ENCODE assay signal across 24 cellular contexts in genomic region chr11:65036931-65037330, GRCh38. TPM values are rescaled to one million over a fixed set of nuclear protein-coding genes. Genes with fewer than 3 reads are reported as not detected.
DNase-seq lines count a peak whose midpoint lies in the region; ATAC-seq, FAIRE-seq and TF ChIP-seq lines count a peak whose summit lies in the region.
"Had no signal": no experiment of that assay in that cellular context is flagged by ENCODE, and none has a peak within 500 bp of the region (broad histone marks: within the 10 kb centered on the region; RNA-seq: fewer than 3 reads in every experiment).

No MANE protein-coding gene starts in this region.

- no peaks in the 10 kb centered on the region for H3K27me3 ChIP-seq in left lung
- no peaks in the 10 kb centered on the region for H3K27me3 ChIP-seq in small intestine (ENCODE audit: control insufficient read depth in 2 of 2, insufficient read depth in 2 of 2, low read length in 2 of 2)
- H3K27me3 ChIP-seq: SJSA1 had no signal

- TF ChIP-seq CTCF in left lung (IDR thresholded peaks at IDR 0.05) = no peak

- WGBS in small intestine, 3 donors = 69 to 85% (median 74%) methylated on average over 6 of the region's 6 CpGs

- DNase-seq in M059J (ENCODE audit: low read depth) (peak; percentile 20), caudate nucleus (lab: John Stamatoyannopoulos, UW) (peak in 53 of 61 donors; percentile 1 to 66 (median 34)), left lung (peak; percentile 54 to 74), substantia nigra (lab: John Stamatoyannopoulos, UW) (peak in 44 of 49 donors; percentile 2 to 89 (median 64)), activated gamma-delta T cell treated with Interleukin-2 at 50 U/mL for 16 hours (no peak), EL (no peak), small intestine (no peak)
- DNase-seq in stimulated activated CD4-positive, alpha-beta T cell treated with anti-CD3 and anti-CD28 coated beads, Interleukin-4, amount 100 ng/mL, for 1 hour = no peak
- DNase-seq: activated CD4-positive, alpha-beta T cell treated with anti-CD3 and anti-CD28 coated beads for 48 hours; activated naive CD8-positive, alpha-beta T cell treated with anti-CD3 and anti-CD28 coated beads for 36 hours; activated T-cell treated with anti-CD3 and anti-CD28 coated beads for 4 hours; central memory CD4-positive, alpha-beta T cell; DMS153; foreskin melanocyte; HFFc6; KG1; NCI-H1417; NCI-H2227 treated with DMSO at 0.1 percent for 48 hours; stimulated activated CD4-positive, alpha-beta T cell treated with anti-CD3 and anti-CD28 coated beads, Interleukin-12 subunit alpha, Interleukin-12 subunit beta, amount 100 ng/mL, for 4 hours; stimulated activated naive CD8-positive, alpha-beta T cell treated with anti-CD3 and anti-CD28 coated beads, Interleukin-15, Interleukin-2, amounts not matched to agents 100 U/mL and 50 U/mL, for 24 hours; T1000 had no signal

- H3K4me1 ChIP-seq in left lung = peaks cover 3 to 19% of the 10 kb centered on the region in 2 donors
- H3K4me1 ChIP-seq in small intestine (ENCODE audit: control insufficient read depth in 2 of 2, insufficient read depth in 1 of 2, low read depth in 1 of 2, low read length in 1 of 2) = no peaks in the 10 kb centered on the region

- no peaks in the 10 kb centered on the region for H3K9me3 ChIP-seq in left lung
- H3K9me3 ChIP-seq in small intestine (ENCODE audit: control insufficient read depth, low read depth) = no peaks in the 10 kb centered on the region

- peaks cover 0 to 76% of the 10 kb centered on the region in 2 donors for H3K36me3 ChIP-seq in left lung
- peaks cover 3 to 8% of the 10 kb centered on the region in 2 donors for H3K36me3 ChIP-seq in small intestine (ENCODE audit: control insufficient read depth in 2 of 2, insufficient read depth in 2 of 2, low read length in 2 of 2)

- no peak for FAIRE-seq in small intestine (lab: Jason Lieb, UNC)
- FAIRE-seq: endothelial cell of umbilical vein had no signal

- intact Hi-C loops in left lung (cut with DNase I) = no loop called here

- H3K27ac ChIP-seq in caudate nucleus (ENCODE audit: low read depth, low read length) = no peak overlapping the region
- no peak overlapping the region for H3K27ac ChIP-seq in left lung
- H3K27ac ChIP-seq in substantia nigra (ENCODE audit: low read depth, low read length, poor library complexity, severe bottlenecking) = peak overlapping the region; percentile 49
- H3K27ac ChIP-seq in small intestine (ENCODE audit: low read depth in 1 of 2, low read length in 1 of 2) = no peak overlapping the region
- H3K27ac ChIP-seq: SJSA1 had no signal

- ATAC-seq in left lung = peak; percentile 6
- ATAC-seq: stimulated activated naive CD8-positive, alpha-beta T cell treated with anti-CD3 and anti-CD28 coated beads, Interleukin-15, Interleukin-2, amounts not matched to agents 100 U/mL and 50 U/mL, for 24 hours had no signal

- H3K4me3 ChIP-seq in left lung (no peak overlapping the region), small intestine (ENCODE audit: low read depth in 1 of 2, low read length in 2 of 2) (no peak overlapping the region)
- H3K4me3 ChIP-seq: SJSA1 had no signal

RNA-seq across cellular contexts. Expression of gene SAC3D1, which starts 4.1 kb away (rescaled TPM):
- total RNA-seq in M059J (2014; rRNA removed; shearing (Covaris generic)) = 11.8 and 20.0 TPM in 2 replicates
- 10 to 100 TPM; 13.2 to 15.4 TPM for total RNA-seq in left lung
- 10 to 100 TPM in 1 of 3 donors, 1 to 10 TPM in 2; 6.9 to 18.1 (median 7.0) TPM for polyA plus RNA-seq in small intestine

RNA-seq across cellular contexts. Expression of gene SNX15, which starts 9.7 kb away (rescaled TPM):
- total RNA-seq in M059J (2014; rRNA removed; shearing (Covaris generic)) = 17.8 and 18.3 TPM in 2 replicates
- 10 to 100 TPM; 22.6 to 27.4 TPM for total RNA-seq in left lung
- polyA plus RNA-seq in small intestine = 10 to 100 TPM; 23.2 to 37.3 (median 24.6) TPM

RNA-seq across cellular contexts. Expression of gene NAALADL1, which starts 21.4 kb away (rescaled TPM):
- total RNA-seq in M059J (2014; rRNA removed; shearing (Covaris generic)) = 0.34 TPM in 1 of 2 replicates, not detected in the other
- 10 to 100 TPM in 1 of 2 donors, 1 to 10 TPM in 1; 8.5 to 10.4 TPM for total RNA-seq in left lung
- polyA plus RNA-seq in small intestine = 100 to 1,000 TPM in 2 of 3 donors, 10 to 100 TPM in 1; 35.4 to 436 (median 173) TPM
- total RNA-seq: HFFc6, SJSA1 had no signal

RNA-seq across cellular contexts. Expression of gene ARL2, which starts 23.0 kb away (rescaled TPM):
- total RNA-seq in M059J (2014; rRNA removed; shearing (Covaris generic)) = 137 and 169 TPM in 2 replicates
- 10 to 100 TPM; 85.3 to 89.9 TPM for total RNA-seq in left lung
- polyA plus RNA-seq in small intestine = 100 to 1,000 TPM in 1 of 3 donors, 10 to 100 TPM in 2; 72.0 to 121 (median 84.0) TPM

RNA-seq across cellular contexts. Expression of gene BATF2, which starts 40.2 kb away (rescaled TPM):
- total RNA-seq in M059J (2014; rRNA removed; shearing (Covaris generic)) = 5.9 and 6.2 TPM in 2 replicates
- total RNA-seq in left lung = 1 to 10 TPM; 3.2 to 8.1 TPM
- 10 to 100 TPM in 1 of 3 donors, 1 to 10 TPM in 2; 8.1 to 12.1 (median 9.7) TPM for polyA plus RNA-seq in small intestine
- total RNA-seq: mononuclear cell, SJSA1 had no signal

Comparison
In these comparisons a context has a peak if more than half of its experiments do, and no peak if none do; other contexts are left out.
1. DNase-seq: peak in M059J (single experiment), caudate nucleus (53 of 61), left lung (2 of 2) and substantia nigra (44 of 49); none in stimulated activated CD4-positive, alpha-beta T cell treated with anti-CD3 and anti-CD28 coated beads, Interleukin-4, amount 100 ng/mL, for 1 hour (single experiment), activated gamma-delta T cell treated with Interleukin-2 at 50 U/mL for 16 hours (single experiment), EL (single experiment) and small intestine (single experiment).